In genomic region chr17:21356537-21357127, GRCh38 we compare ENCODE assay signal across 20 cellular contexts. TPM values are rescaled to one million over a fixed set of nuclear protein-coding genes. Genes with fewer than 3 reads are reported as not detected.
DNase-seq lines count a peak whose midpoint lies in the region; ATAC-seq, FAIRE-seq and TF ChIP-seq lines count a peak whose summit lies in the region.
"Had no signal": no experiment of that assay in that cellular context is flagged by ENCODE, and none has a peak within 500 bp of the region (broad histone marks: within the 10 kb centered on the region; RNA-seq: fewer than 3 reads in every experiment).

No MANE protein-coding gene starts in this region.

- TF ChIP-seq EP300 in H1 (IDR thresholded peaks at IDR 0.05; ENCODE audit: borderline replicate concordance in 1 of 2, low read depth in 2 of 2, low read length in 2 of 2), result no peak

- no peak overlapping the region for H2BK20ac ChIP-seq in H1 (ENCODE audit: low read length)

- peaks cover 34% of the 10 kb centered on the region for H3K27me3 Mint-ChIP-seq in nephron progenitor cell (ENCODE audit: low read depth, poor library complexity)
- H3K27me3 Mint-ChIP-seq in effector memory CD8-positive, alpha-beta T cell, result peaks cover 3 to 5% of the 10 kb centered on the region in 2 donors

- H3K27me3 ChIP-seq in H1 (replicated peaks in 1 of 4; ENCODE audit: control insufficient read depth in 3 of 4, extremely low read depth in 1 of 4, insufficient read depth in 3 of 4, low read length in 3 of 4) (no peaks in the 10 kb centered on the region; a peak in 3 of 7 replicates), heart right ventricle (no peaks in the 10 kb centered on the region), right lobe of liver (no peaks in the 10 kb centered on the region)

- H3K4me3 Mint-ChIP-seq in nephron progenitor cell, result peak overlapping the region; percentile 14
- H3K4me3 Mint-ChIP-seq in effector memory CD8-positive, alpha-beta T cell, result no peak overlapping the region
- H3K4me3 Mint-ChIP-seq: CD4-positive, alpha-beta memory T cell; H9 had no signal

- TF ChIP-seq POLR2A in H1 (IDR thresholded peaks at IDR 0.05; ENCODE audit: control extremely low read depth in 1 of 2, low read depth in 2 of 2, low read length in 2 of 2) (no peak), right lobe of liver (IDR thresholded peaks at IDR 0.05) (no peak)

- H3K9me3 ChIP-seq in HEK293 (ENCODE audit: control insufficient read depth, insufficient read depth, low read depth, low read length), result no peaks in the 10 kb centered on the region
- no peaks in the 10 kb centered on the region for H3K9me3 ChIP-seq in H1 (ENCODE audit: insufficient read depth in 2 of 2, low read depth in 1 of 2, low read length in 1 of 2)
- H3K9me3 ChIP-seq in heart right ventricle, result no peaks in the 10 kb centered on the region
- H3K9me3 ChIP-seq in right lobe of liver, result no peaks in the 10 kb centered on the region

- peak overlapping the region; percentile 62 for H3K56ac ChIP-seq in H1 (replicated peaks; ENCODE audit: insufficient read length, low read depth, low read length)

- no peaks in the 10 kb centered on the region for H3K9me3 Mint-ChIP-seq in nephron progenitor cell
- no peaks in the 10 kb centered on the region for H3K9me3 Mint-ChIP-seq in effector memory CD8-positive, alpha-beta T cell
- H3K9me3 Mint-ChIP-seq: CD4-positive, alpha-beta memory T cell; H9 had no signal

- no peak overlapping the region for H3K4me2 ChIP-seq in H1 (ENCODE audit: insufficient read depth in 1 of 2, low read depth in 2 of 2, low read length in 2 of 2)

- H2BK120ac ChIP-seq in H1 (replicated peaks; ENCODE audit: low read depth, low read length), result no peak overlapping the region

- H3K36me3 ChIP-seq in HEK293 (ENCODE audit: control insufficient read depth in 2 of 2, insufficient read depth in 1 of 2, low read length in 2 of 2) (no peaks in the 10 kb centered on the region), H1 (ENCODE audit: control insufficient read depth in 2 of 4, insufficient read depth in 4 of 4, low read length in 3 of 4) (no peaks in the 10 kb centered on the region), heart right ventricle (no peaks in the 10 kb centered on the region), right lobe of liver (no peaks in the 10 kb centered on the region)

- intact Hi-C loops in heart right ventricle (cut with DNase I), result no loop called here
- intact Hi-C loops in right lobe of liver (cut with DNase I), result no loop called here

- no peak overlapping the region for H3K23ac ChIP-seq in H1 (ENCODE audit: insufficient read length)

- no peak overlapping the region for H4K91ac ChIP-seq in H1 (replicated peaks; ENCODE audit: insufficient read length, low read length)

- no peak overlapping the region for H2BK15ac ChIP-seq in H1 (ENCODE audit: low read length)

- CTCF ChIA-PET in HEK293 (lab: Yijun Ruan, JAX) (no interaction called here), HEK293T (lab: Yijun Ruan, JAX) (no interaction called here), H1 (lab: Charles Lee; ENCODE audit: partially characterized antibody) (interaction anchor here (1.6 kb wide), 1 partner anchor 20 kb away, joined by 6 read pairs; the partner anchor contains the start of gene KCNJ12)

- H2BK12ac ChIP-seq in H1 (ENCODE audit: low read depth, low read length), result no peak overlapping the region

- WGBS in H1 (ENCODE audit: extremely low coverage in 1 of 2, insufficient coverage in 1 of 2, insufficient read length in 1 of 2, insufficient replicate concordance in 2 of 2, low coverage in 1 of 2, low lambda C conversion rate in 2 of 2, missing lambda C conversion rate in 1 of 2), 2 experiments, result 87% methylated on average over 2 of the region's 2 CpGs; no CpG with 5 or more reads in 1 of the 2 experiments
- 98 to 99% methylated on average over 2 of the region's 2 CpGs for WGBS in heart right ventricle, 2 donors
- WGBS in right lobe of liver (ENCODE audit: insufficient coverage, low coverage, low lambda C conversion rate, missing lambda C conversion rate), result 88% methylated on average over 2 of the region's 2 CpGs

- H3K79me2 ChIP-seq in H1 (ENCODE audit: control insufficient read depth in 1 of 2, insufficient read depth in 2 of 2, low read length in 2 of 2), result no peaks in the 10 kb centered on the region

- peaks cover 81% of the 10 kb centered on the region for H3K4me1 Mint-ChIP-seq in nephron progenitor cell
- no peaks in the 10 kb centered on the region for H3K4me1 Mint-ChIP-seq in effector memory CD8-positive, alpha-beta T cell (ENCODE audit: low read depth in 2 of 2)
- H3K4me1 Mint-ChIP-seq: CD4-positive, alpha-beta memory T cell had no signal

- no peak overlapping the region for H3K4me3 ChIP-seq in HEK293 (ENCODE audit: low read depth, low read length)
- no peak overlapping the region for H3K4me3 ChIP-seq in H1 (ENCODE audit: extremely low read depth in 1 of 4, insufficient read depth in 2 of 4, low read depth in 3 of 4, low read length in 4 of 4)
- no peak overlapping the region for H3K4me3 ChIP-seq in heart right ventricle
- no peak overlapping the region for H3K4me3 ChIP-seq in right lobe of liver
- H3K4me3 ChIP-seq: GM23248 had no signal

- no peak overlapping the region for H3K9ac ChIP-seq in H1 (replicated peaks in 1 of 4; ENCODE audit: extremely low read depth in 1 of 4, low read depth in 3 of 4, low read length in 3 of 4)
- H3K9ac ChIP-seq: GM23248 had no signal

- H3K14ac ChIP-seq in H1 (ENCODE audit: insufficient read length), result no peak overlapping the region

- DNase-seq in HEK293T (ENCODE audit: extremely low spot score), result no peak
- no peak for DNase-seq in H1 (ENCODE audit: low read depth in 1 of 2, low spot score in 2 of 2)
- no peak for DNase-seq in nephron progenitor cell
- no peak for DNase-seq in heart right ventricle
- no peak for DNase-seq in effector memory CD8-positive, alpha-beta T cell
- DNase-seq in right lobe of liver, result no peak
- DNase-seq: C1 segment of cervical spinal cord; Calu3; CD4-positive, alpha-beta memory T cell; COR-L47; DMS53; DMS79 treated with DMSO at 0.1 percent for 48 hours; GF-D8; GM23248; H9 had no signal

- no peaks in the 10 kb centered on the region for H3K36me3 Mint-ChIP-seq in nephron progenitor cell (ENCODE audit: low read depth)
- no peaks in the 10 kb centered on the region for H3K36me3 Mint-ChIP-seq in effector memory CD8-positive, alpha-beta T cell (ENCODE audit: insufficient read depth)
- H3K36me3 Mint-ChIP-seq: CD4-positive, alpha-beta memory T cell had no signal

- no peak for FAIRE-seq in H1 (lab: Jason Lieb, UNC)
- FAIRE-seq: GM12891, GM18507 had no signal

- no peak overlapping the region for H3K27ac Mint-ChIP-seq in nephron progenitor cell
- H3K27ac Mint-ChIP-seq in effector memory CD8-positive, alpha-beta T cell, result no peak overlapping the region
- H3K27ac Mint-ChIP-seq: H9 had no signal

- H3K23me2 ChIP-seq in H1 (ENCODE audit: low read depth, low read length), result peaks cover 8% of the 10 kb centered on the region; the same call in 1 of the 2 replicates

- ATAC-seq in HG02840 (IDR thresholded peaks at IDR 0.05; ENCODE audit: low FRiP score, unreplicated experiment) (no peak), heart right ventricle (no peak), right lobe of liver (no peak)
- ATAC-seq in effector memory CD8-positive, alpha-beta T cell (replicated peaks), result no peak
- ATAC-seq: HCT116 had no signal

- POLR2A ChIA-PET in HEK293 (lab: Yijun Ruan, JAX) (no interaction called here), HEK293T (lab: Yijun Ruan, JAX) (no interaction called here), H1 (lab: Charles Lee; ENCODE audit: partially characterized antibody) (no interaction called here)

- H4K20me1 ChIP-seq in H1 (replicated peaks in 1 of 2; ENCODE audit: control insufficient read depth in 1 of 2, insufficient read depth in 2 of 2, low read length in 2 of 2), result no peaks in the 10 kb centered on the region

- H3K18ac ChIP-seq in H1 (ENCODE audit: extremely low read depth, low read length), result no peak overlapping the region

- H4K5ac ChIP-seq in H1 (ENCODE audit: insufficient read length, low read depth, low read length), result no peak overlapping the region

- no peak overlapping the region for H4K8ac ChIP-seq in H1 (ENCODE audit: extremely low read depth, insufficient read depth, low read length)

- H3K4me1 ChIP-seq in HEK293 (ENCODE audit: control insufficient read depth, insufficient read depth, low read length) (peaks cover 4% of the 10 kb centered on the region; the same call in 1 of the 2 replicates), H1 (replicated peaks in 1 of 4; ENCODE audit: control insufficient read depth in 3 of 4, insufficient read depth in 4 of 4, low read length in 3 of 4) (peaks cover 0 to 19% (median 6%) of the 10 kb centered on the region in 4 experiments; a peak in 6 of 7 replicates), heart right ventricle (peaks cover 8 to 27% (median 21%) of the 10 kb centered on the region in 9 donors), right lobe of liver (no peaks in the 10 kb centered on the region)

- H2AFZ ChIP-seq in H1 (ENCODE audit: low read length), result no peak overlapping the region
- H2AFZ ChIP-seq: GM23248 had no signal

- H3K79me1 ChIP-seq in H1 (ENCODE audit: low read depth, low read length), result no peaks in the 10 kb centered on the region; the same call in 1 of the 2 replicates

- H2BK5ac ChIP-seq in H1 (ENCODE audit: low read depth, low read length), result no peak overlapping the region

- H3K27ac ChIP-seq in HEK293 (ENCODE audit: extremely low read depth, low read depth, low read length) (no peak overlapping the region), H1 (ENCODE audit: low read depth, low read length) (no peak overlapping the region), heart right ventricle (no peak overlapping the region), right lobe of liver (no peak overlapping the region)
- H3K27ac ChIP-seq: GM23248 had no signal

- no peak overlapping the region for H2AK5ac ChIP-seq in H1 (ENCODE audit: low read depth, low read length)

- TF ChIP-seq RAD21 in H1 (IDR thresholded peaks at IDR 0.05 in 1 of 2, conservative IDR thresholded peaks at IDR 0.05 in 1 of 2; ENCODE audit: low read depth in 2 of 2, low read length in 2 of 2), result no peak

- TF ChIP-seq CTCF in HEK293 (tag by site-specific recombination; IDR thresholded peaks at IDR 0.05) (no peak), H1 (IDR thresholded peaks at IDR 0.05; ENCODE audit: control extremely low read depth in 1 of 3, insufficient read depth in 1 of 3, low read depth in 1 of 3, low read length in 3 of 3) (no peak), nephron progenitor cell (IDR thresholded peaks at IDR 0.05) (no peak), heart right ventricle (IDR thresholded peaks at IDR 0.05) (no peak), right lobe of liver (IDR thresholded peaks at IDR 0.05) (no peak)

- H3K4ac ChIP-seq in H1 (replicated peaks; ENCODE audit: insufficient read length, low read depth, low read length), result no peak overlapping the region

RNA-seq across cellular contexts. Expression of gene KCNJ12, which starts 19.5 kb away (rescaled TPM):
- 1.3 and 1.5 TPM in 2 replicates for total RNA-seq in H1 (2021; fragmentation: NEBNext Ultra II Directional; extraction: Animal tissue kit (Norgen Biotek cat#: 25700))
- polyA plus RNA-seq in H1 (2011; rRNA removed), result 1.2 and 1.7 TPM in 2 replicates
- polyA plus RNA-seq in H1 (2011; cell fraction: cytosol; rRNA removed), result 1.0 TPM
- polyA plus RNA-seq in H1 (2011; cell fraction: nucleus; rRNA removed), result 1.5 TPM
- polyA plus RNA-seq in H1 (2012, experiment 1 of 2), result 0.59 to 0.94 TPM (median 0.86 TPM) in 4 replicates
- 0.79 TPM for polyA plus RNA-seq in H1 (2012, experiment 2 of 2)
- polyA plus RNA-seq in H1 (2013, experiment 1 of 2), result 0.49 TPM
- polyA plus RNA-seq in H1 (2013, experiment 2 of 2), result 0.39 TPM
- 1.3 and 1.7 TPM in 2 replicates for polyA minus RNA-seq in H1 (2011; rRNA and poly(A)+ RNA removed)
- 1.2 TPM for polyA minus RNA-seq in H1 (2011; cell fraction: cytosol; rRNA and poly(A)+ RNA removed)
- 2.4 TPM for polyA minus RNA-seq in H1 (2011; cell fraction: nucleus; rRNA and poly(A)+ RNA removed)
- 10 to 100 TPM in 2 of 10 donors, 1 to 10 TPM in 8; 7.2 to 14.7 (median 8.7) TPM for total RNA-seq in heart right ventricle
- 1 to 10 TPM; 2.8 to 4.0 TPM for polyA plus RNA-seq in heart right ventricle
- 1 to 10 TPM in 1 of 6 experiments, under 1 TPM in 5; 0.07 to 2.2 (median 0.23) TPM for total RNA-seq in right lobe of liver
- total RNA-seq: Calu3; CD4-positive, alpha-beta memory T cell had no signal
- polyA plus RNA-seq: CD4-positive, alpha-beta memory T cell had no signal
